Comparison of ENCODE assay signal across 8 cellular contexts in the genomic region with DNA sequence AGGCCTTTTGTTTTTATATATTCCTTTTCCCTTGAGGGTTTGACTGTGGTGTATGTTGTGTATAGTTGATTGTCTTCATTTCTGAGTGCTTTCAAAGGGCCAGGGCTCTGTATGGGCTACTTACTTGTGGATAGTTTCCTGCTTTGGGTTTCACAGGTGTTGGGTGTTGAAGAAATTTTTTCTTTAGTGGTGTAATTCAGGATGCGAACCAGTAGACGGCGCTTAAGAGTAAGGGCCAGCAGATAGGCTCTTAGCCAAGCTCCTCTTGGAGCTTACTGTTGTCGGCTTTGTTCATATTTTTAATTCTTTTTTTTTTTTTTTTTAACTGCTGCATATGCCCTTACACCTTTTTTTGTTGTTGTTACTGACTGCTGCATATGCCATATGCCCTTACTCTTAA.
DNase-seq lines count a peak whose midpoint lies in the region; ATAC-seq and TF ChIP-seq lines count a peak whose summit lies in the region.

No MANE protein-coding gene starts in this region.

- intact Hi-C loops in right lobe of liver (cut with DNase I) = no loop called here

- H3K4me3 Mint-ChIP-seq in stimulated activated memory B cell treated with anti-CD40 and anti-IgM and Interleukin-4, amounts not matched to agents 10 μg/mL and 1 μg/mL and 100 μg/mL, for 72 hours = no peak overlapping the region

- TF ChIP-seq POLR2A in right lobe of liver (IDR thresholded peaks at IDR 0.05) = no peak

- no peaks in the 10 kb centered on the region for H3K4me1 Mint-ChIP-seq in stimulated activated memory B cell treated with anti-CD40 and anti-IgM and Interleukin-4, amounts not matched to agents 10 μg/mL and 1 μg/mL and 100 μg/mL, for 72 hours

- ATAC-seq in HG03064 (IDR thresholded peaks at IDR 0.05; ENCODE audit: low read depth, unreplicated experiment) = peak; percentile 64
- peak in 2 of 4 donors; percentile 53 to 84 for ATAC-seq in right lobe of liver
- no peak for ATAC-seq in GM18520 (IDR thresholded peaks at IDR 0.05; ENCODE audit: unreplicated experiment)
- ATAC-seq in stimulated activated memory B cell treated with anti-CD40 and anti-IgM and Interleukin-4, amounts not matched to agents 10 μg/mL and 1 μg/mL and 100 μg/mL, for 72 hours = no peak

- no peaks in the 10 kb centered on the region for H3K27me3 Mint-ChIP-seq in stimulated activated memory B cell treated with anti-CD40 and anti-IgM and Interleukin-4, amounts not matched to agents 10 μg/mL and 1 μg/mL and 100 μg/mL, for 72 hours

- no peak overlapping the region for H3K27ac ChIP-seq in WERI-Rb-1
- no peak overlapping the region for H3K27ac ChIP-seq in right lobe of liver

- H3K9me3 ChIP-seq in WERI-Rb-1 (ENCODE audit: severe bottlenecking) = no peaks in the 10 kb centered on the region
- no peaks in the 10 kb centered on the region for H3K9me3 ChIP-seq in right lobe of liver

- H3K36me3 ChIP-seq in WERI-Rb-1 (no peaks in the 10 kb centered on the region), right lobe of liver (no peaks in the 10 kb centered on the region)

- H3K4me3 ChIP-seq in WERI-Rb-1 (ENCODE audit: low read depth, low read length) (no peak overlapping the region), right lobe of liver (no peak overlapping the region)

- no peak overlapping the region for H3K27ac Mint-ChIP-seq in stimulated activated memory B cell treated with anti-CD40 and anti-IgM and Interleukin-4, amounts not matched to agents 10 μg/mL and 1 μg/mL and 100 μg/mL, for 72 hours

- in situ Hi-C loops in GM13976 (cut with MboI; ENCODE audit: low sequenced_read_pairs, unreplicated experiment) = no loop called here

- WGBS in right lobe of liver (ENCODE audit: insufficient coverage, low coverage, low lambda C conversion rate, missing lambda C conversion rate) = 9% methylated on average over 4 of the region's 4 CpGs

- H3K27me3 ChIP-seq in WERI-Rb-1 (ENCODE audit: insufficient read depth, low read depth, severe bottlenecking) (no peaks in the 10 kb centered on the region), right lobe of liver (no peaks in the 10 kb centered on the region)

- DNase-seq in GM13976 (ENCODE audit: low spot score) = no peak
- DNase-seq in WERI-Rb-1 = no peak
- no peak for DNase-seq in right lobe of liver
- no peak for DNase-seq in SHP77 treated with DMSO at 0.1 percent for 48 hours (lab: John Stamatoyannopoulos, UW)
- no peak for DNase-seq in middle frontal gyrus (ENCODE audit: extremely low spot score, low spot score)

- H3K9me3 Mint-ChIP-seq in stimulated activated memory B cell treated with anti-CD40 and anti-IgM and Interleukin-4, amounts not matched to agents 10 μg/mL and 1 μg/mL and 100 μg/mL, for 72 hours = peaks cover 13% of the 10 kb centered on the region

- TF ChIP-seq CTCF in GM13976 (IDR thresholded peaks at IDR 0.05; ENCODE audit: borderline replicate concordance, control extremely low read depth, extremely low read depth, insufficient read depth, missing control alignments) (peak; percentile 30), WERI-Rb-1 (IDR thresholded peaks at IDR 0.05; ENCODE audit: low read depth, low read length) (peak; percentile 56), right lobe of liver (IDR thresholded peaks at IDR 0.05) (peak; percentile 21 to 66 (median 34))

- H3K4me1 ChIP-seq in right lobe of liver = no peaks in the 10 kb centered on the region

- H3K36me3 Mint-ChIP-seq in stimulated activated memory B cell treated with anti-CD40 and anti-IgM and Interleukin-4, amounts not matched to agents 10 μg/mL and 1 μg/mL and 100 μg/mL, for 72 hours = no peaks in the 10 kb centered on the region
